1 cellular context compared by ENCODE assay signal in genomic region chr16:30018731-30019158, GRCh38.
TF ChIP-seq lines count a peak whose summit lies in the region.

No MANE protein-coding gene starts in this region.

TF ChIP-seq in GM12891, 5 proteins besides CTCF, POLR2A, EP300 and RAD21:
- TF ChIP-seq POU2F2 (IDR thresholded peaks at IDR 0.05; ENCODE audit: low read depth, low read length) = no peak
- TF ChIP-seq PAX5 (IDR thresholded peaks at IDR 0.05; ENCODE audit: insufficient read depth, low read length, severe bottlenecking) = no peak
- no peak for TF ChIP-seq TAF1 (IDR thresholded peaks at IDR 0.05; ENCODE audit: low read depth, low read length)
- no peak for TF ChIP-seq POLR2AphosphoS5 (IDR thresholded peaks at IDR 0.05; ENCODE audit: low read depth, low read length)
- no peak for TF ChIP-seq SPI1 (IDR thresholded peaks at IDR 0.05; ENCODE audit: low read depth, low read length)
